8 cellular contexts compared by ENCODE assay signal in genomic region chr4:87103691-87104187, GRCh38.
A peak's percentile ranks its signal among the peaks of the same experiment; 100 is the strongest.
DNase-seq lines count a peak whose midpoint lies in the region; ATAC-seq and TF ChIP-seq lines count a peak whose summit lies in the region.

No MANE protein-coding gene starts in this region.

- no peak for TF ChIP-seq POLR2A in breast epithelium (IDR thresholded peaks at IDR 0.05)
- no peak for TF ChIP-seq POLR2A in vagina (IDR thresholded peaks at IDR 0.05)

- H3K4me1 ChIP-seq in left ventricle myocardium inferior (peaks cover 77% of the 10 kb centered on the region), breast epithelium (peaks cover 4 to 10% of the 10 kb centered on the region in 2 donors), mesodermal cell (ENCODE audit: control insufficient read depth, insufficient read depth, low read length, poor library complexity, severe bottlenecking) (peaks cover 25% of the 10 kb centered on the region), vagina (peaks cover 44% of the 10 kb centered on the region)

- H3K27ac ChIP-seq in left ventricle myocardium inferior (replicated peaks) = peak overlapping the region; percentile 59
- peak overlapping the region; percentile 88 to 96 for H3K27ac ChIP-seq in breast epithelium
- H3K27ac ChIP-seq in mesodermal cell (ENCODE audit: low read depth, low read length, severe bottlenecking) = peak overlapping the region; percentile 50
- H3K27ac ChIP-seq in vagina = peak overlapping the region; percentile 60

- intact Hi-C loops in left ventricle myocardium inferior (cut with micrococcal nuclease) (no loop called here), Right ventricle myocardium inferior (cut with DNase I) (no loop called here), breast epithelium (cut with DNase I; ENCODE audit: low total_unique reads) (no loop called here), vagina (cut with DNase I) (no loop called here)

- H3K36me3 ChIP-seq in left ventricle myocardium inferior (peaks cover 26% of the 10 kb centered on the region), breast epithelium (no peaks in the 10 kb centered on the region), mesodermal cell (ENCODE audit: control insufficient read depth, insufficient read depth, low read length) (peaks cover 8% of the 10 kb centered on the region), vagina (peaks cover 0 to 11% of the 10 kb centered on the region in 2 donors)

- H3K9me3 ChIP-seq in left ventricle myocardium inferior (replicated peaks) (no peaks in the 10 kb centered on the region), breast epithelium (no peaks in the 10 kb centered on the region), mesodermal cell (ENCODE audit: control insufficient read depth, low read length) (no peaks in the 10 kb centered on the region), vagina (no peaks in the 10 kb centered on the region)

- H3K27me3 ChIP-seq in left ventricle myocardium inferior (ENCODE audit: low read depth) (no peaks in the 10 kb centered on the region), breast epithelium (no peaks in the 10 kb centered on the region), vagina (no peaks in the 10 kb centered on the region)

- WGBS in mesodermal cell (ENCODE audit: insufficient coverage in 2 of 2), 2 experiments = 64 to 100% methylated on average over 2 of the region's 2 CpGs

- H3K4me3 ChIP-seq in left ventricle myocardium inferior (no peak overlapping the region), breast epithelium (peak overlapping the region in 1 of 3 donors; percentile 26), mesodermal cell (ENCODE audit: extremely low read depth, insufficient read depth, low read length, poor library complexity, severe bottlenecking) (no peak overlapping the region), vagina (no peak overlapping the region)

- DNase-seq in left ventricle myocardium inferior (no peak), Right ventricle myocardium inferior (ENCODE audit: missing footprints) (no peak), breast epithelium (ENCODE audit: low spot score in 2 of 2) (no peak), vagina (ENCODE audit: extremely low spot score in 2 of 2) (no peak), NCI-H146 treated with DMSO at 0.1 percent for 48 hours (lab: John Stamatoyannopoulos, UW; ENCODE audit: unreplicated experiment) (no peak)
- no peak for DNase-seq in stimulated activated CD4-positive, alpha-beta T cell treated with anti-CD3 and anti-CD28 coated beads, Interleukin-2, amount 100 ng/mL, for 48 hours

- ATAC-seq in Right ventricle myocardium inferior (no peak), HG03460 (IDR thresholded peaks at IDR 0.05; ENCODE audit: unreplicated experiment) (no peak)

- no peak for TF ChIP-seq CTCF in left ventricle myocardium inferior (IDR thresholded peaks at IDR 0.05; ENCODE audit: borderline replicate concordance)
- TF ChIP-seq CTCF in breast epithelium (IDR thresholded peaks at IDR 0.05) = no peak
- TF ChIP-seq CTCF in vagina (IDR thresholded peaks at IDR 0.05) = no peak
